10 cellular contexts compared by ENCODE assay signal in the genomic region with DNA sequence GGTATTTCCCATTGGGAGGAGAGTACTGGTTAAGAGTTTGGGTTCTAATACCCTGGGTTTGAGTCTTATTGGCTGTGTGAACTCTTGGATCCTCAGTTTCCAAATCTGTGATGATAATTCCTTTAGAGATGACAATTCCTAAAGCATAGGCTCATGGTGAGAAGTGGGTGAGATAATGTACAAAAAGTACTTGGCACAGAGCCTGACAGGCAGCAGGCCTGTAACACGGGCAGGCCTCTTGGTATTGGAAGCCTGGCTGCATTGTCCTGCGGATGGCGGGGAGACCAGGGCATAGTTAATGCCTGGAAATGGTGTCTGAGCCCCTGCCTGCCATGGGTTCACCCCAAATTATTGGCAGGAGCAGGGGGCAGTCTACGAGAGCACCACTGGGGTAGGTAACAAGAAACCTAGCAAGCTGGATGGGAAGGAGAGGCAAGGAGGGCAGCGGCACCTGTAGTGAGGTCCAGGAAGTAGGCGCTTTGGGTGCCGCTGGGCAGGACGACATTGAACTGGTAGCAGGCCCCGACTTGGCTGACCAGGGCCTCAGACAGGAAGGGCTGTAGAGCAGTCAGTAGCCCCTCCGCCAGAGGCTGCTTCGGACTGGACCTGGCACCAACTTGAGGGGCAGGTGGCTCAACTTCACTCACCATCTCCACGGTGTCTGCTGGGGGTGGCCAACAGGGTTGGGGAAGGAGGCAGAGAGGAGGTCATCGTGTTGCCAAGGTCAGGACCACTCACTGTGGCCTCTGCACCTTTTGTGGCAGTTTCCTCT. TPM values are rescaled to one million over a fixed set of nuclear protein-coding genes. Genes with fewer than 3 reads are reported as not detected.
DNase-seq lines count a peak whose midpoint lies in the region; ATAC-seq and TF ChIP-seq lines count a peak whose summit lies in the region.
"Had no signal": no experiment of that assay in that cellular context is flagged by ENCODE, and none has a peak within 500 bp of the region (broad histone marks: within the 10 kb centered on the region; RNA-seq: fewer than 3 reads in every experiment).

No MANE protein-coding gene starts in this region.

- TF ChIP-seq CTCF in chondrocyte (IDR thresholded peaks at IDR 0.05) (no peak), neural progenitor cell (IDR thresholded peaks at IDR 0.05) (no peak), uterus (IDR thresholded peaks at IDR 0.05) (no peak)

- H3F3A ChIP-seq in neural progenitor cell (ENCODE audit: low read depth): no peaks in the 10 kb centered on the region

- H3K79me2 ChIP-seq in neural progenitor cell (ENCODE audit: low read depth): no peaks in the 10 kb centered on the region

- H3K27me3 Mint-ChIP-seq in chondrocyte (ENCODE audit: low read depth) (no peaks in the 10 kb centered on the region), neural progenitor cell (ENCODE audit: insufficient read depth, low read depth) (peaks cover 5% of the 10 kb centered on the region)
- H3K27me3 Mint-ChIP-seq: type B pancreatic cell had no signal

- H3K4me3 Mint-ChIP-seq in chondrocyte (ENCODE audit: unreplicated experiment) (no peak overlapping the region), neural progenitor cell (peak overlapping the region; percentile 0)
- H3K4me3 Mint-ChIP-seq: type B pancreatic cell had no signal

- H3K36me3 Mint-ChIP-seq in chondrocyte (ENCODE audit: low read depth): peaks cover 5% of the 10 kb centered on the region
- H3K36me3 Mint-ChIP-seq in neural progenitor cell: peaks cover 5% of the 10 kb centered on the region

- H3K4me3 ChIP-seq in neural progenitor cell: no peak overlapping the region
- no peak overlapping the region for H3K4me3 ChIP-seq in uterus

- H3K27ac ChIP-seq in neural progenitor cell (no peak overlapping the region), uterus (peak overlapping the region; percentile 83 to 87)

- H3K36me3 ChIP-seq in neural progenitor cell (no peaks in the 10 kb centered on the region), uterus (no peaks in the 10 kb centered on the region)

- no peak overlapping the region for H2AFZ ChIP-seq in neural progenitor cell (replicated peaks)

- H3K27ac Mint-ChIP-seq in chondrocyte (ENCODE audit: unreplicated experiment) (peak overlapping the region; percentile 98), neural progenitor cell (no peak overlapping the region)
- H3K27ac Mint-ChIP-seq: type B pancreatic cell had no signal

- H3K4me2 ChIP-seq in neural progenitor cell: no peak overlapping the region

- no peak for DNase-seq in Right ventricle myocardium superior
- no peak for DNase-seq in Right ventricle myocardium inferior (ENCODE audit: missing footprints)
- no peak for DNase-seq in chondrocyte (ENCODE audit: low spot score)
- DNase-seq in neural progenitor cell (ENCODE audit: low spot score): no peak
- DNase-seq in uterus: no peak
- no peak for DNase-seq in OCI-M1 (lab: John Stamatoyannopoulos, UW)
- DNase-seq in amygdala (lab: John Stamatoyannopoulos, UW): no peak
- DNase-seq: glutamatergic neuron had no signal

- no peak for TF ChIP-seq POLR2A in uterus (IDR thresholded peaks at IDR 0.05)

- H3K4me1 ChIP-seq in neural progenitor cell (no peaks in the 10 kb centered on the region), uterus (peaks cover 7 to 16% of the 10 kb centered on the region in 2 donors)

- intact Hi-C loops in Right ventricle myocardium superior (cut with DNase I) (no loop called here), Right ventricle myocardium inferior (cut with DNase I) (no loop called here), uterus (cut with DNase I; ENCODE audit: low total_unique reads) (no loop called here)

- peaks cover 79% of the 10 kb centered on the region for H3K4me1 Mint-ChIP-seq in chondrocyte (ENCODE audit: low read depth)
- peaks cover 19% of the 10 kb centered on the region for H3K4me1 Mint-ChIP-seq in neural progenitor cell

- no peaks in the 10 kb centered on the region for H3K9me3 ChIP-seq in neural progenitor cell (ENCODE audit: low read depth)
- H3K9me3 ChIP-seq in uterus: no peaks in the 10 kb centered on the region

- ATAC-seq in Right ventricle myocardium superior (ENCODE audit: poor library complexity) (peak; percentile 8), Right ventricle myocardium inferior (no peak), GM18498 (IDR thresholded peaks at IDR 0.05; ENCODE audit: unreplicated experiment) (no peak)

- H3K27me3 ChIP-seq in neural progenitor cell (no peaks in the 10 kb centered on the region), uterus (no peaks in the 10 kb centered on the region)

- no peaks in the 10 kb centered on the region for H4K20me1 ChIP-seq in neural progenitor cell (ENCODE audit: low read depth)

- no peaks in the 10 kb centered on the region for H3K9me3 Mint-ChIP-seq in chondrocyte (ENCODE audit: low read depth)
- no peaks in the 10 kb centered on the region for H3K9me3 Mint-ChIP-seq in neural progenitor cell
- H3K9me3 Mint-ChIP-seq: type B pancreatic cell had no signal

- H3K9ac ChIP-seq in neural progenitor cell: no peak overlapping the region

RNA-seq across cellular contexts. Expression of gene STOML1, which starts 7.7 kb away (rescaled TPM):
- 26.8 TPM for total RNA-seq in Right ventricle myocardium superior
- 31.2 TPM for total RNA-seq in Right ventricle myocardium inferior
- 18.0 to 26.4 TPM (median 18.9 TPM) in 3 replicates for total RNA-seq in chondrocyte
- total RNA-seq in neural progenitor cell (ENCODE audit: low replicate concordance): 2.0 and 4.7 TPM in 2 replicates
- total RNA-seq in uterus: 10 to 100 TPM in 2 of 4 donors, 1 to 10 TPM in 2; 4.4 to 16.6 (median 8.3) TPM

RNA-seq across cellular contexts. Expression of gene PML, which starts 10.1 kb away (rescaled TPM):
- total RNA-seq in Right ventricle myocardium superior (18.2 TPM), Right ventricle myocardium inferior (22.3 TPM), chondrocyte (38.8 to 44.3 TPM (median 40.0 TPM) in 3 replicates), neural progenitor cell (ENCODE audit: low replicate concordance) (15.3 and 18.0 TPM in 2 replicates), uterus (100 to 1,000 TPM in 2 of 4 donors, 10 to 100 TPM in 2; 39.0 to 118 (median 78.3) TPM)

RNA-seq across cellular contexts. Expression of gene LOXL1, which starts 58.1 kb away (rescaled TPM):
- total RNA-seq in Right ventricle myocardium superior: 14.6 TPM
- total RNA-seq in Right ventricle myocardium inferior: 15.9 TPM
- total RNA-seq in chondrocyte: 428 to 446 TPM (median 444 TPM) in 3 replicates
- 5.3 and 28.1 TPM in 2 replicates for total RNA-seq in neural progenitor cell (ENCODE audit: low replicate concordance)
- 10 to 100 TPM; 19.4 to 68.4 (median 33.1) TPM for total RNA-seq in uterus
